In the genomic region with DNA sequence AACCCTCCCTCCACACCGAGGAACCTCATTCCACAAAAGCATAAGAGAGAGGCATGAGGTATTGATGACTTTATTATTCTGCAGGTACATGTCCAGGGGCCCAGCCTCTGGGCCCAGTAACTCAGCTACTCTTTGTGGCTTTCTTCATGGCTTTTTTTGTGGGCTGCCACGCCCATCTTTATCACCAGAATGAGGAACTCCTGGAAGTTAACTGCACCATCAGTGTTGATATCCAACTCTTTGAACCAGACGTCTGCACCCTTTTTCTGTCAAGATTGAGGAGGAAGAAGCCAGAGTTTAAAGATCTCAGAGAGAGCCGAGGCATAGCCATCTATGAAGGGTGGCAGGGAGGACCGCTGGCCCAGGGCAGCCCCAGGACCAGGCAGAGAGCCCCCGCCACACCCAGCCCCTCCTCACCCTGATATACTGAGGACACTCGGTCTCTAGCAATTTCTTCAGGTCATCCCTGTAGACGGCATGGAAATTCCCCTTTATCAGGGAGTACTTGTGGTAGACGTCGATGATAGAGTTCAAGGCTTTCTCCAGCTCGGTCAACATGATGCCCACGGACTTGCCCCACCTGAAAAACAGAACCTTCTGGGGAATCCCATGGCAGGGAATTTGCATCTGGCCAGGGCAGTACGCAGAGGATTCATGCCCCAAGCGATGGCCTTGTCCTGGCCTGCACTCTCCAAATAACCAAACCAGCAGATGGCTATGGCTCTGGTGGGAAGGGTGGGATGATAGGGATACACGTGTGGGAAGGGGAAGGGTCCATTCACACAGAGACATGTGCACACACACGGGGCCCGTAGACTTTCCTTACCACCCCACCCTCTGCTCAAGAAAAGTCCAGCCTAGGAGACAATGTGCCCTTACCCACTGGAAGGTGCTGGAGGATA, we compare ENCODE assay signal across 1 cellular context.
TF ChIP-seq lines count a peak whose summit lies in the region.

No MANE protein-coding gene starts in this region.

TF ChIP-seq in WTC11, 78 proteins besides CTCF, POLR2A, EP300 and RAD21:
- TF ChIP-seq, protein P1, sequence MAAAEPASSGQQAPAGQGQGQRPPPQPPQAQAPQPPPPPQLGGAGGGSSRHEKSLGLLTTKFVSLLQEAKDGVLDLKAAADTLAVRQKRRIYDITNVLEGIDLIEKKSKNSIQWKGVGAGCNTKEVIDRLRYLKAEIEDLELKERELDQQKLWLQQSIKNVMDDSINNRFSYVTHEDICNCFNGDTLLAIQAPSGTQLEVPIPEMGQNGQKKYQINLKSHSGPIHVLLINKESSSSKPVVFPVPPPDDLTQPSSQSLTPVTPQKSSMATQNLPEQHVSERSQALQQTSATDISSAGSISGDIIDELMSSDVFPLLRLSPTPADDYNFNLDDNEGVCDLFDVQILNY (CRISPR knock-in tag; IDR thresholded peaks at IDR 0.05) = no peak
- TF ChIP-seq TCF7 (CRISPR knock-in tag; IDR thresholded peaks at IDR 0.05; ENCODE audit: low read depth) (no peak), ZNF423 (CRISPR knock-in tag; IDR thresholded peaks at IDR 0.05) (no peak), IRF2 (CRISPR knock-in tag; IDR thresholded peaks at IDR 0.05; ENCODE audit: borderline replicate concordance, low read depth) (no peak), RELA (CRISPR knock-in tag; IDR thresholded peaks at IDR 0.05; ENCODE audit: borderline replicate concordance) (no peak)
- TF ChIP-seq, protein P2, sequence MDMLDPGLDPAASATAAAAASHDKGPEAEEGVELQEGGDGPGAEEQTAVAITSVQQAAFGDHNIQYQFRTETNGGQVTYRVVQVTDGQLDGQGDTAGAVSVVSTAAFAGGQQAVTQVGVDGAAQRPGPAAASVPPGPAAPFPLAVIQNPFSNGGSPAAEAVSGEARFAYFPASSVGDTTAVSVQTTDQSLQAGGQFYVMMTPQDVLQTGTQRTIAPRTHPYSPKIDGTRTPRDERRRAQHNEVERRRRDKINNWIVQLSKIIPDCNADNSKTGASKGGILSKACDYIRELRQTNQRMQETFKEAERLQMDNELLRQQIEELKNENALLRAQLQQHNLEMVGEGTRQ (CRISPR knock-in tag; IDR thresholded peaks at IDR 0.05) = no peak
- TF ChIP-seq, protein P3, sequence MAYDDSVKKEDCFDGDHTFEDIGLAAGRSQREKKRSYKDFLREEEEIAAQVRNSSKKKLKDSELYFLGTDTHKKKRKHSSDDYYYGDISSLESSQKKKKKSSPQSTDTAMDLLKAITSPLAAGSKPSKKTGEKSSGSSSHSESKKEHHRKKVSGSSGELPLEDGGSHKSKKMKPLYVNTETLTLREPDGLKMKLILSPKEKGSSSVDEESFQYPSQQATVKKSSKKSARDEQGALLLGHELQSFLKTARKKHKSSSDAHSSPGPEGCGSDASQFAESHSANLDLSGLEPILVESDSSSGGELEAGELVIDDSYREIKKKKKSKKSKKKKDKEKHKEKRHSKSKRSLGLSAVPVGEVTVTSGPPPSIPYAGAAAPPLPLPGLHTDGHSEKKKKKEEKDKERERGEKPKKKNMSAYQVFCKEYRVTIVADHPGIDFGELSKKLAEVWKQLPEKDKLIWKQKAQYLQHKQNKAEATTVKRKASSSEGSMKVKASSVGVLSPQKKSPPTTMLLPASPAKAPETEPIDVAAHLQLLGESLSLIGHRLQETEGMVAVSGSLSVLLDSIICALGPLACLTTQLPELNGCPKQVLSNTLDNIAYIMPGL (CRISPR knock-in tag; IDR thresholded peaks at IDR 0.05) = no peak
